Comparison of ENCODE assay signal across 16 cellular contexts in the genomic region with DNA sequence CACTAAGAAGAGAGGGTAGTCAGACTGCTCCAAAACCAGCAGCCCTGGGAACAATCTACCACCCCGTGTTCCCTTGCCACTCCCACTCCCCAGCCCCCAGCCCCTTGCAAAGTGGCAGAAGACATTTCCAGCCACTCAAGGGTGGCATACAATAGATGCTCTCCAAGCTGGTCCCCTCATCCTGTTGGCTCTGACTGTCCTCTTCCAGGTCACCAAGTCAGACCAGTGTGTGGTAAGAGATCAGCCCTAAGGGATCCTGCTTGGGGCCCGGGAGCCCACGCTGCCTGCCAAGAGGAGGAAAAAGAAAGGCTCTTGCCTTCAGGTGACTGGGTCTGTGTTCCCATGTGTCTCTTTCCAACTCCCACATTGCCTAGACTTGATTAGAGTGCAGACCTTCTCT. TPM values are rescaled to one million over a fixed set of nuclear protein-coding genes. Genes with fewer than 3 reads are reported as not detected.
A peak's percentile ranks its signal among the peaks of the same experiment; 100 is the strongest.
DNase-seq lines count a peak whose midpoint lies in the region; ATAC-seq and TF ChIP-seq lines count a peak whose summit lies in the region.
"Had no signal": no experiment of that assay in that cellular context is flagged by ENCODE, and none has a peak within 500 bp of the region (broad histone marks: within the 10 kb centered on the region; RNA-seq: fewer than 3 reads in every experiment).

No MANE protein-coding gene starts in this region.

- peaks cover 23% of the 10 kb centered on the region for H3K27me3 Mint-ChIP-seq in nephron (ENCODE audit: low read depth)
- H3K27me3 Mint-ChIP-seq in progenitor cell of endocrine pancreas: peaks cover 6% of the 10 kb centered on the region
- peaks cover 24% of the 10 kb centered on the region for H3K27me3 Mint-ChIP-seq in type B pancreatic cell

- peaks cover 74% of the 10 kb centered on the region for H3K4me1 Mint-ChIP-seq in nephron
- peaks cover 39% of the 10 kb centered on the region for H3K4me1 Mint-ChIP-seq in progenitor cell of endocrine pancreas (ENCODE audit: low read depth)
- peaks cover 69% of the 10 kb centered on the region for H3K4me1 Mint-ChIP-seq in type B pancreatic cell (ENCODE audit: unreplicated experiment)
- H3K4me1 Mint-ChIP-seq: CD8-positive, alpha-beta memory T cell had no signal

- intact Hi-C loops in left ventricle myocardium inferior (cut with micrococcal nuclease): no loop called here
- intact Hi-C loops in left colon (cut with DNase I, micrococcal nuclease): no loop called here

- ATAC-seq in GM18861 (IDR thresholded peaks at IDR 0.05; ENCODE audit: unreplicated experiment) (no peak), left colon (no peak)

- TF ChIP-seq CTCF in cardiac muscle cell (IDR thresholded peaks at IDR 0.05; ENCODE audit: low read depth, low read length) (no peak), left ventricle myocardium inferior (IDR thresholded peaks at IDR 0.05; ENCODE audit: borderline replicate concordance) (no peak), nephron (IDR thresholded peaks at IDR 0.05; ENCODE audit: unreplicated experiment in 3 of 3) (no peak), progenitor cell of endocrine pancreas (IDR thresholded peaks at IDR 0.05; ENCODE audit: unreplicated experiment) (no peak), type B pancreatic cell (conservative IDR thresholded peaks at IDR 0.05) (no peak)

- H3K9me3 Mint-ChIP-seq in nephron: no peaks in the 10 kb centered on the region
- H3K9me3 Mint-ChIP-seq in progenitor cell of endocrine pancreas (ENCODE audit: low read depth): no peaks in the 10 kb centered on the region
- no peaks in the 10 kb centered on the region for H3K9me3 Mint-ChIP-seq in type B pancreatic cell
- H3K9me3 Mint-ChIP-seq: CD8-positive, alpha-beta memory T cell; HFFc6 had no signal

- H3K27ac Mint-ChIP-seq in nephron: peak overlapping the region; percentile 91 to 97 (median 94)
- H3K27ac Mint-ChIP-seq in progenitor cell of endocrine pancreas: peak overlapping the region; percentile 34
- no peak overlapping the region for H3K27ac Mint-ChIP-seq in type B pancreatic cell
- H3K27ac Mint-ChIP-seq: HFFc6 had no signal

- H3K9me3 ChIP-seq in cardiac muscle cell (ENCODE audit: low read depth) (no peaks in the 10 kb centered on the region), left ventricle myocardium inferior (replicated peaks) (no peaks in the 10 kb centered on the region)
- H3K9me3 ChIP-seq: BLaER1, Caco-2 had no signal

- peak overlapping the region; percentile 99 for H3K27ac ChIP-seq in cardiac muscle cell
- no peak overlapping the region for H3K27ac ChIP-seq in left ventricle myocardium inferior (replicated peaks)
- H3K27ac ChIP-seq: BLaER1 had no signal

- no peak for DNase-seq in cardiac muscle cell (ENCODE audit: low read depth in 1 of 2, low spot score in 1 of 2)
- DNase-seq in left ventricle myocardium inferior: no peak
- DNase-seq in progenitor cell of endocrine pancreas (ENCODE audit: low spot score, unreplicated experiment): no peak
- no peak for DNase-seq in type B pancreatic cell (ENCODE audit: extremely low spot score, unreplicated experiment)
- no peak for DNase-seq in mucosa of gallbladder (ENCODE audit: low spot score)
- DNase-seq in left colon: no peak
- DNase-seq: 8988T; AML-193; Caco-2; CD8-positive, alpha-beta memory T cell; HCEC 1CT; HFFc6 had no signal

- H3K36me3 ChIP-seq in cardiac muscle cell (no peaks in the 10 kb centered on the region), left ventricle myocardium inferior (no peaks in the 10 kb centered on the region)
- H3K36me3 ChIP-seq: BLaER1 had no signal

- H3K27me3 ChIP-seq in cardiac muscle cell: no peaks in the 10 kb centered on the region
- H3K27me3 ChIP-seq in left ventricle myocardium inferior (ENCODE audit: low read depth): no peaks in the 10 kb centered on the region

- H3K36me3 Mint-ChIP-seq in nephron (ENCODE audit: low read depth): no peaks in the 10 kb centered on the region
- H3K36me3 Mint-ChIP-seq in progenitor cell of endocrine pancreas (ENCODE audit: insufficient read depth): no peaks in the 10 kb centered on the region
- H3K36me3 Mint-ChIP-seq in type B pancreatic cell: no peaks in the 10 kb centered on the region
- H3K36me3 Mint-ChIP-seq: CD8-positive, alpha-beta memory T cell had no signal

- H3K4me3 ChIP-seq in cardiac muscle cell (no peak overlapping the region), left ventricle myocardium inferior (no peak overlapping the region)
- H3K4me3 ChIP-seq: BLaER1 had no signal

- H3K4me3 Mint-ChIP-seq in nephron (peak overlapping the region in 2 of 3 experiments; percentile 6 to 26), progenitor cell of endocrine pancreas (ENCODE audit: low read depth) (no peak overlapping the region), type B pancreatic cell (peak overlapping the region; percentile 41)
- H3K4me3 Mint-ChIP-seq: CD8-positive, alpha-beta memory T cell; HFFc6 had no signal

- H3K4me1 ChIP-seq in cardiac muscle cell (ENCODE audit: low read depth) (peaks cover 79% of the 10 kb centered on the region), left ventricle myocardium inferior (peaks cover 16% of the 10 kb centered on the region)

RNA-seq across cellular contexts. Expression of gene SERP2, which starts 25.0 kb away (rescaled TPM):
- total RNA-seq in cardiac muscle cell (3.5 and 8.6 TPM in 2 replicates), left ventricle myocardium inferior (13.0 TPM), progenitor cell of endocrine pancreas (6.3 and 6.8 TPM in 2 replicates), type B pancreatic cell (ENCODE audit: low replicate concordance) (3.6 and 6.1 TPM in 2 replicates), mucosa of gallbladder (3.7 TPM), left colon (1 to 10 TPM; 3.2 to 6.4 TPM)
- 3.5 and 9.0 TPM in 2 replicates for polyA plus RNA-seq in cardiac muscle cell
- total RNA-seq: Caco-2, H4 had no signal
